36 cellular contexts compared by ENCODE assay signal in genomic region chr14:39324097-39324496, GRCh38.
"Had no signal": no experiment of that assay in that cellular context is flagged by ENCODE, and none has a peak within 500 bp of the region (broad histone marks: within the 10 kb centered on the region; RNA-seq: fewer than 3 reads in every experiment).

No MANE protein-coding gene starts in this region.

- H3K4me3 ChIP-seq: ascending aorta had no signal

- H3K4me3 Mint-ChIP-seq: activated B cell treated with CpG ODN at 0.5 μM for 24 hours; activated CD4-positive, alpha-beta memory T cell treated with anti-CD3 and anti-CD28 coated beads for 36 hours; activated CD4-positive, alpha-beta T cell treated with anti-CD3 and anti-CD28 coated beads, Interleukin-2, amount 10 ng/mL, durations not matched to agents 24 days and 14 days; activated CD8-positive, alpha-beta T cell treated with anti-CD3 and anti-CD28 coated beads for 36 hours; activated naive CD4-positive, alpha-beta T cell treated with anti-CD3 and anti-CD28 coated beads, Interleukin-2, amount 10 ng/mL, durations not matched to agents 7 days and 5 days; activated naive CD4-positive, alpha-beta T cell treated with anti-CD3 and anti-CD28 coated beads, Interleukin-2, amount 50 U/mL, for 24 hours; activated naive CD8-positive, alpha-beta T cell; activated naive CD8-positive, alpha-beta T cell treated with anti-CD3 and anti-CD28 coated beads, Interleukin-2, amount 10 ng/mL, durations not matched to agents 7 days and 5 days; activated naive CD8-positive, alpha-beta T cell treated with anti-CD3 and anti-CD28 coated beads, Interleukin-2, amount 50 U/mL, for 24 hours; activated T-cell treated with anti-CD3 and anti-CD28 coated beads, Interleukin-2, amount 50 U/mL, for 4 hours; activated T-cell treated with anti-CD3 and anti-CD28 coated beads, Interleukin-2, amount 50 U/mL, for 72 hours; activated T-helper 1 cell treated with anti-CD3 and anti-CD28 coated beads, Interleukin-12 subunit alpha, Interleukin-12 subunit beta, Interleukin-2, Interleukin-4 antibody, amounts not matched to agents 30 ng/mL and 10 ng/mL and 1 ng/mL, durations not matched to agents 14 hours and 24 hours and 36 hours; brain; T-helper 1 cell treated with Interleukin-12 subunit alpha and Interleukin-12 subunit beta and Interleukin-4 antibody, amounts not matched to agents 30 μg/mL and 1 μg/mL, for 36 hours; T-helper 2 cell treated with Interferon-gamma antibody and Interleukin-4, amounts not matched to agents 5 μg/mL and 100 μg/mL, for 36 hours had no signal

- H3K27me3 ChIP-seq: ascending aorta had no signal

- H3K27me3 Mint-ChIP-seq: activated B cell treated with CpG ODN at 0.5 μM for 24 hours; activated CD4-positive, alpha-beta memory T cell treated with anti-CD3 and anti-CD28 coated beads for 36 hours; activated CD4-positive, alpha-beta T cell treated with anti-CD3 and anti-CD28 coated beads, Interleukin-2, amount 10 ng/mL, durations not matched to agents 24 days and 14 days; activated CD8-positive, alpha-beta T cell treated with anti-CD3 and anti-CD28 coated beads for 36 hours; activated naive CD4-positive, alpha-beta T cell treated with anti-CD3 and anti-CD28 coated beads, Interleukin-2, amount 10 ng/mL, durations not matched to agents 7 days and 5 days; activated naive CD4-positive, alpha-beta T cell treated with anti-CD3 and anti-CD28 coated beads, Interleukin-2, amount 50 U/mL, for 24 hours; activated naive CD8-positive, alpha-beta T cell; activated naive CD8-positive, alpha-beta T cell treated with anti-CD3 and anti-CD28 coated beads, Interleukin-2, amount 10 ng/mL, durations not matched to agents 7 days and 5 days; activated naive CD8-positive, alpha-beta T cell treated with anti-CD3 and anti-CD28 coated beads, Interleukin-2, amount 50 U/mL, for 24 hours; brain had no signal

- H3K9me3 ChIP-seq: ascending aorta had no signal

- ATAC-seq: activated CD8-positive, alpha-beta T cell treated with anti-CD3 and anti-CD28 coated beads for 36 hours; activated naive CD8-positive, alpha-beta T cell treated with anti-CD3 and anti-CD28 coated beads, Interleukin-2, amount 50 U/mL, for 24 hours; activated T-cell treated with anti-CD3 and anti-CD28 coated beads, Interleukin-2, amount 50 U/mL, for 4 hours; activated T-cell treated with anti-CD3 and anti-CD28 coated beads, Interleukin-2, amount 50 U/mL, for 72 hours had no signal

- FAIRE-seq: bronchial epithelial cell, TTC549 had no signal

- H3K4me1 ChIP-seq: ascending aorta had no signal

- H3K27ac ChIP-seq: ascending aorta, VCaP had no signal

- DNase-seq: activated B cell treated with CpG ODN at 0.5 μM for 24 hours; activated CD4-positive, alpha-beta memory T cell treated with anti-CD3 and anti-CD28 coated beads for 36 hours; activated CD4-positive, alpha-beta T cell treated with anti-CD3 and anti-CD28 coated beads for 4 hours; activated CD4-positive, alpha-beta T cell treated with anti-CD3 and anti-CD28 coated beads, Interleukin-2, amount 10 ng/mL, durations not matched to agents 24 days and 14 days; activated CD4-positive, alpha-beta T cell treated with anti-CD3 and anti-CD28 coated beads, Interleukin-2, amount 50 U/mL, for 1 hour; activated CD4-positive, alpha-beta T cell treated with anti-CD3 and anti-CD28 coated beads, Interleukin-2, amount 50 U/mL, for 4 hours; activated CD4-positive, CD25-positive, alpha-beta regulatory T cell treated with anti-CD3 and anti-CD28 coated beads, Interleukin-2, amount 50 U/mL, for 72 hours; activated CD8-positive, alpha-beta memory T cell treated with anti-CD3 and anti-CD28 coated beads, Interleukin-2, amount 50 U/mL, for 4 hours; activated CD8-positive, alpha-beta T cell treated with anti-CD3 and anti-CD28 coated beads for 36 hours; activated effector memory CD4-positive, alpha-beta T cell treated with Interleukin-2 at 50 U/mL for 16 hours; activated gamma-delta T cell; activated naive CD4-positive, alpha-beta T cell treated with anti-CD3 and anti-CD28 coated beads, Interleukin-2, amount 10 ng/mL, durations not matched to agents 7 days and 5 days; activated naive CD4-positive, alpha-beta T cell treated with Interleukin-2 at 50 U/mL for 16 hours; activated naive CD8-positive, alpha-beta T cell treated with anti-CD3 and anti-CD28 coated beads, Interleukin-2, amount 10 ng/mL, durations not matched to agents 7 days and 5 days; activated naive CD8-positive, alpha-beta T cell treated with anti-CD3 and anti-CD28 coated beads, Interleukin-2, amount 50 U/mL, for 24 hours; activated T-cell treated with anti-CD3 and anti-CD28 coated beads for 4 hours; activated T-cell treated with anti-CD3 and anti-CD28 coated beads, Interleukin-2, amount 50 U/mL, for 1 hour; activated T-cell treated with anti-CD3 and anti-CD28 coated beads, Interleukin-2, amount 50 U/mL, for 4 hours; activated T-cell treated with anti-CD3 and anti-CD28 coated beads, Interleukin-2, amount 50 U/mL, for 72 hours; amygdala; anterior cingulate cortex; SW 1271; T-helper 1 cell; T-helper 2 cell; T-helper 9 cell had no signal

- H3K9me3 Mint-ChIP-seq: activated B cell treated with CpG ODN at 0.5 μM for 24 hours; activated CD4-positive, alpha-beta memory T cell treated with anti-CD3 and anti-CD28 coated beads for 36 hours; activated CD8-positive, alpha-beta T cell treated with anti-CD3 and anti-CD28 coated beads for 36 hours; activated naive CD4-positive, alpha-beta T cell treated with anti-CD3 and anti-CD28 coated beads, Interleukin-2, amount 10 ng/mL, durations not matched to agents 7 days and 5 days; activated naive CD4-positive, alpha-beta T cell treated with anti-CD3 and anti-CD28 coated beads, Interleukin-2, amount 50 U/mL, for 24 hours; activated naive CD8-positive, alpha-beta T cell treated with anti-CD3 and anti-CD28 coated beads, Interleukin-2, amount 50 U/mL, for 24 hours; activated T-cell treated with anti-CD3 and anti-CD28 coated beads, Interleukin-2, amount 50 U/mL, for 4 hours; activated T-cell treated with anti-CD3 and anti-CD28 coated beads, Interleukin-2, amount 50 U/mL, for 72 hours; activated T-helper 1 cell treated with anti-CD3 and anti-CD28 coated beads, Interleukin-12 subunit alpha, Interleukin-12 subunit beta, Interleukin-2, Interleukin-4 antibody, amounts not matched to agents 30 ng/mL and 10 ng/mL and 1 ng/mL, durations not matched to agents 14 hours and 24 hours and 36 hours; activated T-helper 2 cell treated with anti-CD3 and anti-CD28 coated beads, Interferon-gamma antibody, Interleukin-2, Interleukin-4, amounts not matched to agents 10 μg/mL and 5 μg/mL and 100 μg/mL, durations not matched to agents 14 hours and 24 hours and 36 hours; T-helper 1 cell treated with Interleukin-12 subunit alpha and Interleukin-12 subunit beta and Interleukin-4 antibody, amounts not matched to agents 30 μg/mL and 1 μg/mL, for 36 hours; T-helper 2 cell treated with Interferon-gamma antibody and Interleukin-4, amounts not matched to agents 5 μg/mL and 100 μg/mL, for 36 hours had no signal

- H3K27ac Mint-ChIP-seq: activated B cell treated with CpG ODN at 0.5 μM for 24 hours; activated CD4-positive, alpha-beta memory T cell treated with anti-CD3 and anti-CD28 coated beads for 36 hours; activated CD4-positive, alpha-beta T cell treated with anti-CD3 and anti-CD28 coated beads, Interleukin-2, amount 10 ng/mL, durations not matched to agents 24 days and 14 days; activated CD8-positive, alpha-beta T cell treated with anti-CD3 and anti-CD28 coated beads for 36 hours; activated naive CD4-positive, alpha-beta T cell treated with anti-CD3 and anti-CD28 coated beads, Interleukin-2, amount 10 ng/mL, durations not matched to agents 7 days and 5 days; activated naive CD8-positive, alpha-beta T cell; activated naive CD8-positive, alpha-beta T cell treated with anti-CD3 and anti-CD28 coated beads, Interleukin-2, amount 10 ng/mL, durations not matched to agents 7 days and 5 days; activated naive CD8-positive, alpha-beta T cell treated with anti-CD3 and anti-CD28 coated beads, Interleukin-2, amount 50 U/mL, for 24 hours; activated T-helper 1 cell treated with anti-CD3 and anti-CD28 coated beads, Interleukin-12 subunit alpha, Interleukin-12 subunit beta, Interleukin-2, Interleukin-4 antibody, amounts not matched to agents 30 ng/mL and 10 ng/mL and 1 ng/mL, durations not matched to agents 14 hours and 24 hours and 36 hours; activated T-helper 2 cell treated with anti-CD3 and anti-CD28 coated beads, Interferon-gamma antibody, Interleukin-2, Interleukin-4, amounts not matched to agents 10 μg/mL and 5 μg/mL and 100 μg/mL, durations not matched to agents 14 hours and 24 hours and 36 hours; brain; T-helper 1 cell treated with Interleukin-12 subunit alpha and Interleukin-12 subunit beta and Interleukin-4 antibody, amounts not matched to agents 30 μg/mL and 1 μg/mL, for 36 hours; T-helper 2 cell treated with Interferon-gamma antibody and Interleukin-4, amounts not matched to agents 5 μg/mL and 100 μg/mL, for 36 hours had no signal

- H3K4me1 Mint-ChIP-seq: activated B cell treated with CpG ODN at 0.5 μM for 24 hours; activated naive CD4-positive, alpha-beta T cell treated with anti-CD3 and anti-CD28 coated beads, Interleukin-2, amount 10 ng/mL, durations not matched to agents 7 days and 5 days; brain had no signal
